ENCODE assay signal across 14 cellular contexts in the genomic region with DNA sequence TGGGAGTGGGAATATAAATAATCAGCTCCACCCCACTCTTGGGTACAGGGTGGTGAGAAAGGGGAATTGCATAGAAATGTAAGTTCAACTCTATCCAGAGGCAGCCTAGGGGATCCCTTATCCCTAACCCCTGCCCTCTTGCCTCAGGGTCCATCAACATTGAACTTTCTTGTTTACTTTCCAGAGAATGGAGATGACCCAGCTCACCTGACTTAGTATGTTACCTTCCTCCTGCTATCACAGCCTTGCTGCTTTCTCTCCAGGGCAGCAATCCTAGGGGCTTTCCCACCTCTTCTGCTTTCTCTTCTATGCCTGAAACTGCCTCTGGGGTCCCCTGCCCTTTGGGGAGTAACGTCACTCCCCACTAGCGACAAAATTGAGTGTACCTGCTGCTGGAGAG. TPM values are rescaled to one million over a fixed set of nuclear protein-coding genes. Genes with fewer than 3 reads are reported as not detected.
DNase-seq lines count a peak whose midpoint lies in the region; ATAC-seq and TF ChIP-seq lines count a peak whose summit lies in the region.
"Had no signal": no experiment of that assay in that cellular context is flagged by ENCODE, and none has a peak within 500 bp of the region (broad histone marks: within the 10 kb centered on the region; RNA-seq: fewer than 3 reads in every experiment).

No MANE protein-coding gene starts in this region.

- H3K36me3 ChIP-seq in upper lobe of left lung (no peaks in the 10 kb centered on the region), OCI-LY7 (ENCODE audit: insufficient read depth, low read length) (no peaks in the 10 kb centered on the region)

- ATAC-seq in activated naive CD8-positive, alpha-beta T cell treated with anti-CD3 and anti-CD28 coated beads, Interleukin-2, amount 50 U/mL, for 24 hours = no peak
- no peak for ATAC-seq in upper lobe of left lung (ENCODE audit: low FRiP score in 2 of 2)
- ATAC-seq: stimulated activated naive CD8-positive, alpha-beta T cell treated with anti-CD3 and anti-CD28 coated beads, Interleukin-15, amount 100 ng/mL, for 72 hours had no signal

- TF ChIP-seq POLR2A in upper lobe of left lung (IDR thresholded peaks at IDR 0.05) = no peak

- peak overlapping the region; percentile 79 to 98 (median 94) for H3K27ac ChIP-seq in upper lobe of left lung
- no peak overlapping the region for H3K27ac ChIP-seq in OCI-LY7 (ENCODE audit: low read depth, low read length, poor library complexity, severe bottlenecking)

- POLR2A ChIA-PET in OCI-LY7 (lab: Charles Lee) = interaction anchor here (0.7 kb wide), 2 partner anchors 12 to 82 kb away, joined by 3 read pairs; no protein-coding TSS in a partner anchor

- H3K4me1 Mint-ChIP-seq in activated naive CD8-positive, alpha-beta T cell treated with anti-CD3 and anti-CD28 coated beads for 36 hours = peaks cover 14% of the 10 kb centered on the region
- H3K4me1 Mint-ChIP-seq in activated naive CD8-positive, alpha-beta T cell treated with anti-CD3 and anti-CD28 coated beads, Interleukin-2, amount 50 U/mL, for 24 hours = peaks cover 11% of the 10 kb centered on the region
- peaks cover 72% of the 10 kb centered on the region for H3K4me1 Mint-ChIP-seq in dendritic cell treated with granulocyte-macrophage colony-stimulating factor and Interleukin-4, amounts not matched to agents 40 ng/mL and 50 ng/mL, for 4 days (ENCODE audit: low read depth)
- H3K4me1 Mint-ChIP-seq in nephron progenitor cell = peaks cover 80% of the 10 kb centered on the region

- no peak overlapping the region for H2AFZ ChIP-seq in OCI-LY7 (ENCODE audit: low read length)

- no peaks in the 10 kb centered on the region for H3K9me3 ChIP-seq in upper lobe of left lung
- H3K9me3 ChIP-seq in OCI-LY7 (ENCODE audit: low read length) = no peaks in the 10 kb centered on the region

- no peak overlapping the region for H3K4me3 Mint-ChIP-seq in activated naive CD8-positive, alpha-beta T cell treated with anti-CD3 and anti-CD28 coated beads for 36 hours
- H3K4me3 Mint-ChIP-seq in activated naive CD8-positive, alpha-beta T cell treated with anti-CD3 and anti-CD28 coated beads, Interleukin-2, amount 50 U/mL, for 24 hours = no peak overlapping the region
- H3K4me3 Mint-ChIP-seq in dendritic cell treated with granulocyte-macrophage colony-stimulating factor and Interleukin-4, amounts not matched to agents 40 ng/mL and 50 ng/mL, for 4 days = peak overlapping the region; percentile 84
- H3K4me3 Mint-ChIP-seq in nephron progenitor cell = peak overlapping the region; percentile 90
- H3K4me3 Mint-ChIP-seq: stimulated activated naive CD8-positive, alpha-beta T cell treated with anti-CD3 and anti-CD28 coated beads, Interleukin-15, amount 100 ng/mL, for 72 hours had no signal

- no peaks in the 10 kb centered on the region for H3K9me3 Mint-ChIP-seq in activated naive CD8-positive, alpha-beta T cell treated with anti-CD3 and anti-CD28 coated beads for 36 hours
- no peaks in the 10 kb centered on the region for H3K9me3 Mint-ChIP-seq in activated naive CD8-positive, alpha-beta T cell treated with anti-CD3 and anti-CD28 coated beads, Interleukin-2, amount 50 U/mL, for 24 hours
- no peaks in the 10 kb centered on the region for H3K9me3 Mint-ChIP-seq in dendritic cell treated with granulocyte-macrophage colony-stimulating factor and Interleukin-4, amounts not matched to agents 40 ng/mL and 50 ng/mL, for 4 days
- no peaks in the 10 kb centered on the region for H3K9me3 Mint-ChIP-seq in nephron progenitor cell
- H3K9me3 Mint-ChIP-seq: stimulated activated naive CD8-positive, alpha-beta T cell treated with anti-CD3 and anti-CD28 coated beads, Interleukin-15, amount 100 ng/mL, for 72 hours had no signal

- DNase-seq in activated naive CD8-positive, alpha-beta T cell treated with anti-CD3 and anti-CD28 coated beads for 36 hours = peak; percentile 9
- no peak for DNase-seq in activated naive CD8-positive, alpha-beta T cell treated with anti-CD3 and anti-CD28 coated beads, Interleukin-2, amount 50 U/mL, for 24 hours
- no peak for DNase-seq in nephron progenitor cell
- no peak for DNase-seq in upper lobe of left lung
- no peak for DNase-seq in NCI-H1092 (lab: John Stamatoyannopoulos, UW)
- no peak for DNase-seq in OCI-LY7 (ENCODE audit: low spot score)
- no peak for DNase-seq in midbrain (lab: John Stamatoyannopoulos, UW)
- DNase-seq: dermis blood vessel endothelial cell; NCI-H510A; stimulated activated CD4-positive, alpha-beta T cell treated with anti-CD3 and anti-CD28 coated beads, Interleukin-12 subunit alpha, Interleukin-12 subunit beta, amount 100 ng/mL, for 4 hours; stimulated activated naive CD8-positive, alpha-beta T cell treated with anti-CD3 and anti-CD28 coated beads, Interleukin-15, amount 100 ng/mL, for 72 hours; T-helper 2 cell had no signal

- H3K36me3 Mint-ChIP-seq in activated naive CD8-positive, alpha-beta T cell treated with anti-CD3 and anti-CD28 coated beads for 36 hours = no peaks in the 10 kb centered on the region
- H3K36me3 Mint-ChIP-seq in activated naive CD8-positive, alpha-beta T cell treated with anti-CD3 and anti-CD28 coated beads, Interleukin-2, amount 50 U/mL, for 24 hours (ENCODE audit: low read depth) = no peaks in the 10 kb centered on the region
- H3K36me3 Mint-ChIP-seq in dendritic cell treated with granulocyte-macrophage colony-stimulating factor and Interleukin-4, amounts not matched to agents 40 ng/mL and 50 ng/mL, for 4 days (ENCODE audit: low read depth) = peaks cover 59% of the 10 kb centered on the region
- no peaks in the 10 kb centered on the region for H3K36me3 Mint-ChIP-seq in nephron progenitor cell (ENCODE audit: low read depth)

- no peaks in the 10 kb centered on the region for H3K9me2 ChIP-seq in OCI-LY7 (ENCODE audit: insufficient read depth, low read length)

- no peak overlapping the region for H3K27ac Mint-ChIP-seq in activated naive CD8-positive, alpha-beta T cell treated with anti-CD3 and anti-CD28 coated beads for 36 hours
- H3K27ac Mint-ChIP-seq in activated naive CD8-positive, alpha-beta T cell treated with anti-CD3 and anti-CD28 coated beads, Interleukin-2, amount 50 U/mL, for 24 hours = no peak overlapping the region
- H3K27ac Mint-ChIP-seq in dendritic cell treated with granulocyte-macrophage colony-stimulating factor and Interleukin-4, amounts not matched to agents 40 ng/mL and 50 ng/mL, for 4 days = peak overlapping the region; percentile 65
- peak overlapping the region; percentile 85 for H3K27ac Mint-ChIP-seq in nephron progenitor cell
- H3K27ac Mint-ChIP-seq: stimulated activated naive CD8-positive, alpha-beta T cell treated with anti-CD3 and anti-CD28 coated beads, Interleukin-15, amount 100 ng/mL, for 72 hours had no signal

- TF ChIP-seq CTCF in nephron progenitor cell (IDR thresholded peaks at IDR 0.05) (no peak), upper lobe of left lung (IDR thresholded peaks at IDR 0.05) (no peak), OCI-LY7 (conservative IDR thresholded peaks at IDR 0.05; ENCODE audit: low read length) (no peak)

- no TSS peak for BruUV-seq in OCI-LY7 (replicated peaks; lab: Mats Ljungman, UMichigan)

- H3K27me3 ChIP-seq in upper lobe of left lung = peaks cover 0 to 4% (median 0%) of the 10 kb centered on the region in 4 donors

- no peak for TF ChIP-seq EP300 in upper lobe of left lung (IDR thresholded peaks at IDR 0.05)

- H4K20me1 ChIP-seq in OCI-LY7 (ENCODE audit: insufficient read depth, low read length) = no peaks in the 10 kb centered on the region

- CTCF ChIA-PET in OCI-LY7 (lab: Charles Lee; ENCODE audit: unreplicated experiment) = no interaction called here

- intact Hi-C loops in dendritic cell treated with granulocyte-macrophage colony-stimulating factor and Interleukin-4, amounts not matched to agents 40 ng/mL and 50 ng/mL, for 4 days (cut with micrococcal nuclease) = no loop called here
- intact Hi-C loops in OCI-LY7 (cut with micrococcal nuclease; ENCODE audit: unreplicated experiment) = no loop called here

- peaks cover 4% of the 10 kb centered on the region for H3K27me3 Mint-ChIP-seq in activated naive CD8-positive, alpha-beta T cell treated with anti-CD3 and anti-CD28 coated beads for 36 hours
- H3K27me3 Mint-ChIP-seq in activated naive CD8-positive, alpha-beta T cell treated with anti-CD3 and anti-CD28 coated beads, Interleukin-2, amount 50 U/mL, for 24 hours = peaks cover 12% of the 10 kb centered on the region
- no peaks in the 10 kb centered on the region for H3K27me3 Mint-ChIP-seq in dendritic cell treated with granulocyte-macrophage colony-stimulating factor and Interleukin-4, amounts not matched to agents 40 ng/mL and 50 ng/mL, for 4 days
- peaks cover 19% of the 10 kb centered on the region for H3K27me3 Mint-ChIP-seq in nephron progenitor cell (ENCODE audit: low read depth, poor library complexity)

- H3K4me3 ChIP-seq in upper lobe of left lung = peak overlapping the region in 3 of 4 donors; percentile 69 to 80 (median 70)
- no peak overlapping the region for H3K4me3 ChIP-seq in OCI-LY7 (ENCODE audit: low read depth, low read length, poor library complexity, severe bottlenecking)

- H3K4me2 ChIP-seq in OCI-LY7 (ENCODE audit: low read length) = no peak overlapping the region

- 65 to 72% methylated on average over 2 of the region's 2 CpGs for WGBS in upper lobe of left lung, 2 donors

- peaks cover 31 to 53% (median 48%) of the 10 kb centered on the region in 4 donors for H3K4me1 ChIP-seq in upper lobe of left lung
- peaks cover 3% of the 10 kb centered on the region for H3K4me1 ChIP-seq in OCI-LY7 (ENCODE audit: insufficient read depth, low read length, poor library complexity, severe bottlenecking)

- H3K79me2 ChIP-seq in OCI-LY7 (ENCODE audit: insufficient read depth, low read depth, low read length) = no peaks in the 10 kb centered on the region

RNA-seq across cellular contexts. Expression of a gene that starts 2.7 kb away (rescaled TPM):
- total RNA-seq in activated naive CD8-positive, alpha-beta T cell treated with anti-CD3 and anti-CD28 coated beads for 36 hours = 1 to 10 TPM; 1.3 to 2.0 TPM
- 100 to 1,000 TPM; 137 to 504 (median 308) TPM for total RNA-seq in upper lobe of left lung
- 1.1 and 2.2 TPM in 2 replicates for total RNA-seq in OCI-LY7 (2014; rRNA removed; shearing (Covaris generic))
- 2.3 and 4.4 TPM in 2 replicates for total RNA-seq in OCI-LY7 (2022)

RNA-seq across cellular contexts. Expression of a gene that starts 16.5 kb away (rescaled TPM):
- not detected for total RNA-seq in activated naive CD8-positive, alpha-beta T cell treated with anti-CD3 and anti-CD28 coated beads for 36 hours
- total RNA-seq in upper lobe of left lung (not detected), OCI-LY7 (2022) (not detected in 2 replicates)
- total RNA-seq in OCI-LY7 (2014; rRNA removed; shearing (Covaris generic)) = not detected in 2 replicates
- total RNA-seq: A673, dermis blood vessel endothelial cell had no signal

RNA-seq across cellular contexts. Expression of a gene that starts 19.8 kb away (rescaled TPM):
- total RNA-seq in activated naive CD8-positive, alpha-beta T cell treated with anti-CD3 and anti-CD28 coated beads for 36 hours = 100 to 1,000 TPM; 256 to 259 TPM
- total RNA-seq in upper lobe of left lung (100 to 1,000 TPM; 123 to 605 (median 251) TPM), OCI-LY7 (2022) (118 and 128 TPM in 2 replicates)
- total RNA-seq in OCI-LY7 (2014; rRNA removed; shearing (Covaris generic)) = 72.3 and 73.6 TPM in 2 replicates

RNA-seq across cellular contexts. Expression of a gene that starts 42.0 kb away (rescaled TPM):
- 10 to 100 TPM; 47.2 to 48.0 TPM for total RNA-seq in activated naive CD8-positive, alpha-beta T cell treated with anti-CD3 and anti-CD28 coated beads for 36 hours
- total RNA-seq in upper lobe of left lung = 10 to 100 TPM; 18.1 to 64.9 (median 31.5) TPM
- 8.5 and 9.6 TPM in 2 replicates for total RNA-seq in OCI-LY7 (2014; rRNA removed; shearing (Covaris generic))
- 4.7 and 6.8 TPM in 2 replicates for total RNA-seq in OCI-LY7 (2022)

RNA-seq across cellular contexts. Expression of a gene that starts 52.4 kb away (rescaled TPM):
- 10 to 100 TPM; 50.5 to 51.2 TPM for total RNA-seq in activated naive CD8-positive, alpha-beta T cell treated with anti-CD3 and anti-CD28 coated beads for 36 hours
- 10 to 100 TPM in 3 of 6 donors, 1 to 10 TPM in 3; 6.2 to 13.6 (median 10.0) TPM for total RNA-seq in upper lobe of left lung
- 39.8 and 45.7 TPM in 2 replicates for total RNA-seq in OCI-LY7 (2014; rRNA removed; shearing (Covaris generic))
- 85.2 and 86.3 TPM in 2 replicates for total RNA-seq in OCI-LY7 (2022)

Comparison
In these comparisons a context has a peak if more than half of its experiments do, and no peak if none do; other contexts are left out.
1. H3K27ac Mint-ChIP-seq: peak in dendritic cell treated with granulocyte-macrophage colony-stimulating factor and Interleukin-4, amounts not matched to agents 40 ng/mL and 50 ng/mL, for 4 days (single experiment) and nephron progenitor cell (single experiment); none in activated naive CD8-positive, alpha-beta T cell treated with anti-CD3 and anti-CD28 coated beads for 36 hours (single experiment) and activated naive CD8-positive, alpha-beta T cell treated with anti-CD3 and anti-CD28 coated beads, Interleukin-2, amount 50 U/mL, for 24 hours (single experiment).
2. H3K4me3 Mint-ChIP-seq: peak in dendritic cell treated with granulocyte-macrophage colony-stimulating factor and Interleukin-4, amounts not matched to agents 40 ng/mL and 50 ng/mL, for 4 days (single experiment) and nephron progenitor cell (single experiment); none in activated naive CD8-positive, alpha-beta T cell treated with anti-CD3 and anti-CD28 coated beads for 36 hours (single experiment) and activated naive CD8-positive, alpha-beta T cell treated with anti-CD3 and anti-CD28 coated beads, Interleukin-2, amount 50 U/mL, for 24 hours (single experiment).
3. RNA of a gene that starts 2.7 kb away (total RNA-seq): 137 to 504 TPM in upper lobe of left lung; 1.1 to 4.4 TPM in OCI-LY7 and 1.3 to 2.0 TPM in activated naive CD8-positive, alpha-beta T cell treated with anti-CD3 and anti-CD28 coated beads for 36 hours; every median in the first group is over 10 times any median in the second.